25 cellular contexts compared by ENCODE assay signal in the genomic region with DNA sequence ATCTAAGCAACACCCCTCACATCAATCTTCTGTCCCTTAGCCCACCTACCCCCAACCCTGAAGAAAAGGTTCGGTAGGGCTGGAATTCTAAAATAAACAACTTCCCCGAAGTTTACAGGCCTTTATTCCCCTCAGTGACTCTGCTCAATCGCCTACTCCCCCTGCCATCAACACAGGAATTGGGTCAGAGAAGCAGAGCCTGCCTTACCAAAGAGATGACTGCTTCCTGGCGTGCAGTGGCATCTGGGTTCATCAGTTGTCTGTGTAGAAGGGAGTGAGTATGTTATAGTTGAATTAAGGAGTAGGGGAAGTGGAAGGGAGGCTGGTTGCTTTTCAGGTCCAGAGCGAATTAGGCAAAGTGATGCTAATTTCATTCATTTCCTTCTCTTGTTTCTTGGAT. TPM values are rescaled to one million over a fixed set of nuclear protein-coding genes. Genes with fewer than 3 reads are reported as not detected.
"Had no signal": no experiment of that assay in that cellular context is flagged by ENCODE, and none has a peak within 500 bp of the region (broad histone marks: within the 10 kb centered on the region; RNA-seq: fewer than 3 reads in every experiment).

No MANE protein-coding gene starts in this region.

- H3K4me3 Mint-ChIP-seq: naive B cell, WTC11 had no signal

- H3K36me3 Mint-ChIP-seq: activated naive CD4-positive, alpha-beta T cell treated with anti-CD3 and anti-CD28 coated beads, Interleukin-2, amount 50 U/mL, for 72 hours had no signal

- ATAC-seq: right cardiac atrium, WTC11 had no signal

- H3K9me3 ChIP-seq: left lung, neutrophil, stomach, suprapubic skin, transverse colon had no signal

- H3K36me3 ChIP-seq: transverse colon had no signal

- DNase-seq: activated CD8-positive, alpha-beta memory T cell treated with anti-CD3 and anti-CD28 coated beads for 24 hours; activated gamma-delta T cell; central memory CD4-positive, alpha-beta T cell; effector memory CD4-positive, alpha-beta T cell; foreskin melanocyte; left lung; naive B cell; right cardiac atrium; stimulated activated CD4-positive, alpha-beta T cell treated with anti-CD3 and anti-CD28 coated beads, Interleukin-4, amount 100 ng/mL, for 24 hours; stomach; T1000; transverse colon had no signal

- H3K27ac ChIP-seq: left lung, neutrophil, parathyroid adenoma, stomach, suprapubic skin, transverse colon had no signal

- H3K9me3 Mint-ChIP-seq: activated naive CD4-positive, alpha-beta T cell treated with anti-CD3 and anti-CD28 coated beads, Interleukin-2, amount 50 U/mL, for 72 hours; naive B cell; WTC11 had no signal

- H3K27me3 ChIP-seq: left lung, neutrophil, stomach, suprapubic skin, transverse colon had no signal

- H3K27ac Mint-ChIP-seq: WTC11 had no signal

- H3K27me3 Mint-ChIP-seq: naive B cell had no signal

- H3K4me1 ChIP-seq: left lung, parathyroid adenoma, stomach, suprapubic skin, transverse colon had no signal

- H3K4me3 ChIP-seq: left lung, lung, stomach, suprapubic skin, transverse colon had no signal

RNA-seq across cellular contexts. Expression of a gene that starts 12.7 kb away (rescaled TPM):
- total RNA-seq: activated naive CD4-positive, alpha-beta T cell treated with anti-CD3 and anti-CD28 coated beads, Interleukin-2, amount 50 U/mL, for 72 hours; astrocyte; dermis microvascular lymphatic vessel endothelial cell; endothelial cell of umbilical vein; esophagus mucosa; kidney epithelial cell; mesenteric fat pad; pulmonary artery endothelial cell; right cardiac atrium; suprapubic skin; transverse colon; WTC11 had no signal
- polyA plus RNA-seq: endothelial cell of umbilical vein, right cardiac atrium, stomach had no signal

RNA-seq across cellular contexts. Expression of a gene that starts 24.2 kb away (rescaled TPM):
- total RNA-seq: endothelial cell of umbilical vein, kidney epithelial cell had no signal
- polyA plus RNA-seq: endothelial cell of umbilical vein had no signal
